1 cellular context compared by ENCODE assay signal in the genomic region with DNA sequence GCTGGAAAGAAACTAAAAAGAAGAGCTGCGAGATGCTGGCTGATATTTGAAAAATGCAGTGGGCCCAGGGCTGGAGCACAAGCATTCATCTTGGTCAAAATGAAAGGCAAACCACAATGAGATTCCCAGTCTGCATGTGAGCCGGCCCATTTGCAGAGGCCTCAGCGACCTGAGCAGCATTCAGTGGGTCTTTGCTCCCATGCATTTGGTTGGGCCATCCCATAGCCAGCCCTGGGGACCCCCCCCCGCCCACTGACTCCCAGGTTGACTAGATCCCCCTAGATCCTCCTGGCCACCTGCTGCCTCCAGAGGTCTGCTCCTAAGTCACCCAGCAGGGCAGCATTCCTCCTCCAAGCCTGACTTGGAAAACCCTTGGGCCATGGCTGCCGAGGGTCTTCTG.
TF ChIP-seq lines count a peak whose summit lies in the region.

No MANE protein-coding gene starts in this region.

TF ChIP-seq in IMR-90, 13 proteins besides CTCF, POLR2A, EP300 and RAD21 (continued from another document):
- TF ChIP-seq USF2 (IDR thresholded peaks at IDR 0.05; ENCODE audit: low read depth, low read length) (no peak), ELK1 (IDR thresholded peaks at IDR 0.05; ENCODE audit: borderline replicate concordance, low read depth, low read length) (no peak), MAZ (IDR thresholded peaks at IDR 0.05; ENCODE audit: borderline replicate concordance, low read depth, low read length) (no peak)
